Comparison of ENCODE assay signal across 24 cellular contexts in genomic region chr5:61567337-61567736, GRCh38.
"Had no signal": no experiment of that assay in that cellular context is flagged by ENCODE, and none has a peak within 500 bp of the region (broad histone marks: within the 10 kb centered on the region; RNA-seq: fewer than 3 reads in every experiment).

No MANE protein-coding gene starts in this region.

- H3K27ac ChIP-seq: stomach, suprapubic skin, testis, thoracic aorta, thyroid gland, tibial artery, tibial nerve, transverse colon, upper lobe of left lung, upper lobe of right lung, uterus, vagina had no signal

- H3K4me1 ChIP-seq: suprapubic skin, testis, thyroid gland, tibial artery, tibial nerve, transverse colon, upper lobe of left lung, upper lobe of right lung, uterus, vagina had no signal

- H3K36me3 ChIP-seq: stomach, suprapubic skin, thoracic aorta, thyroid gland, tibial artery, tibial nerve, transverse colon, upper lobe of left lung, upper lobe of right lung, uterus, vagina had no signal

- DNase-seq: stimulated activated CD4-positive, alpha-beta T cell treated with anti-CD3 and anti-CD28 coated beads, Interleukin-2, amount 100 ng/mL, for 48 hours; stimulated activated CD4-positive, alpha-beta T cell treated with anti-CD3 and anti-CD28 coated beads, Interleukin-4, amount 100 ng/mL, for 1 hour; stimulated activated CD4-positive, alpha-beta T cell treated with anti-CD3 and anti-CD28 coated beads, Interleukin-4, amount 100 ng/mL, for 24 hours; stimulated activated CD4-positive, alpha-beta T cell treated with anti-CD3 and anti-CD28 coated beads, Interleukin-4, amount 100 ng/mL, for 4 hours; stimulated activated CD8-positive, alpha-beta memory T cell treated with anti-CD3 and anti-CD28 coated beads, Interleukin-4, amount 100 ng/mL, for 48 hours; stimulated activated naive B cell treated with anti-CD40 and anti-IgM and Interleukin-4, amounts not matched to agents 10 μg/mL and 1 μg/mL and 100 μg/mL, for 72 hours; stimulated activated naive CD4-positive, alpha-beta T cell; stimulated activated naive CD4-positive, alpha-beta T cell treated with Interleukin-2 at 50 U/mL for 16 hours; stimulated activated naive CD8-positive, alpha-beta T cell treated with anti-CD3 and anti-CD28 coated beads, Interleukin-15, amount 100 ng/mL, for 72 hours; stimulated activated naive CD8-positive, alpha-beta T cell treated with anti-CD3 and anti-CD28 coated beads, Interleukin-15, Interleukin-2, amounts not matched to agents 100 U/mL and 50 U/mL, for 24 hours; stomach; substantia nigra; testis; thyroid gland; tibial artery; transverse colon; trophoblast cell; upper lobe of left lung; upper lobe of right lung; uterus had no signal

- H3K9me3 ChIP-seq: stomach, suprapubic skin, testis, thoracic aorta, thyroid gland, tibial artery, tibial nerve, transverse colon, upper lobe of left lung, upper lobe of right lung, uterus, vagina had no signal

- H3K27me3 ChIP-seq: stomach, suprapubic skin, testis, thyroid gland, tibial artery, tibial nerve, transverse colon, upper lobe of left lung, upper lobe of right lung, uterus, vagina had no signal

- H3K4me3 ChIP-seq: stomach, suprapubic skin, testis, thoracic aorta, thyroid gland, tibial artery, tibial nerve, transverse colon, upper lobe of left lung, upper lobe of right lung, uterus, vagina had no signal
